Comparison of ENCODE assay signal across 13 cellular contexts in genomic region chr6:251920-252319, GRCh38. TPM values are rescaled to one million over a fixed set of nuclear protein-coding genes. Genes with fewer than 3 reads are reported as not detected.
DNase-seq lines count a peak whose midpoint lies in the region; ATAC-seq and TF ChIP-seq lines count a peak whose summit lies in the region.
"Had no signal": no experiment of that assay in that cellular context is flagged by ENCODE, and none has a peak within 500 bp of the region (broad histone marks: within the 10 kb centered on the region; RNA-seq: fewer than 3 reads in every experiment).

No MANE protein-coding gene starts in this region.

- H3K27ac ChIP-seq in PC-3 (ENCODE audit: low read length) (0 out of 2 replicates have a peak overlapping the region, but pooled peaks have one; percentile 8), Karpas-422 (ENCODE audit: low read length) (no peak overlapping the region)
- H3K27ac ChIP-seq: SK-N-MC had no signal

- no peaks in the 10 kb centered on the region for H3F3A ChIP-seq in PC-3 (ENCODE audit: low read length, unreplicated experiment)

- DNase-seq in GM12865 (ENCODE audit: low read depth) (peak; percentile 79), PC-3 (peak; percentile 73), epithelial cell of esophagus (ENCODE audit: low read depth) (peak; percentile 90), Caco-2 (no peak), Karpas-422 (no peak), glomerular visceral epithelial cell (ENCODE audit: extremely low spot score) (no peak)
- DNase-seq: CD4-positive, alpha-beta T cell; NCI-H1048; NCI-H510A; occipital lobe had no signal

- H3K9me3 ChIP-seq in PC-3 (ENCODE audit: low read length) (no peaks in the 10 kb centered on the region), Caco-2 (no peaks in the 10 kb centered on the region), Karpas-422 (ENCODE audit: low read length) (no peaks in the 10 kb centered on the region)

- POLR2A ChIA-PET in PC-3 (lab: Charles Lee; ENCODE audit: unreplicated experiment) (no interaction called here), Caco-2 (lab: Charles Lee) (no interaction called here)

- H3K27me3 Mint-ChIP-seq in Caco-2 (ENCODE audit: insufficient read depth, unreplicated experiment), result peaks cover 23% of the 10 kb centered on the region
- H3K27me3 Mint-ChIP-seq: CD4-positive, alpha-beta T cell had no signal

- H3K4me3 ChIP-seq in GM12865 (ENCODE audit: low read depth, low read length) (no peak overlapping the region), PC-3 (ENCODE audit: low read length) (no peak overlapping the region), epithelial cell of esophagus (ENCODE audit: low read length) (no peak overlapping the region), Caco-2 (ENCODE audit: low read depth, low read length) (no peak overlapping the region), Karpas-422 (ENCODE audit: low read length) (no peak overlapping the region)
- H3K4me3 ChIP-seq: SK-N-MC had no signal

- TF ChIP-seq CTCF in GM12865 (IDR thresholded peaks at IDR 0.05; ENCODE audit: insufficient read depth, low read depth, low read length, missing control alignments) (no peak), PC-3 (conservative IDR thresholded peaks at IDR 0.05; ENCODE audit: low read depth, low read length) (no peak), epithelial cell of esophagus (IDR thresholded peaks at IDR 0.05; ENCODE audit: insufficient read depth, low read depth, low read length, missing control alignments) (no peak), Caco-2 (IDR thresholded peaks at IDR 0.05; ENCODE audit: insufficient read depth in 1 of 2, low read depth in 1 of 2, low read length in 1 of 2, severe bottlenecking in 1 of 2, unreplicated experiment in 1 of 2) (no peak)

- H3K36me3 ChIP-seq in PC-3 (ENCODE audit: low read depth, low read length) (no peaks in the 10 kb centered on the region), Caco-2 (ENCODE audit: control insufficient read depth, insufficient read depth, low read length) (no peaks in the 10 kb centered on the region), Karpas-422 (ENCODE audit: insufficient read depth, low read length) (no peaks in the 10 kb centered on the region)

- H2AFZ ChIP-seq in PC-3 (ENCODE audit: low read length), result no peak overlapping the region
- H2AFZ ChIP-seq in Karpas-422 (ENCODE audit: low read length), result no peak overlapping the region

- no peaks in the 10 kb centered on the region for H3K27me3 ChIP-seq in PC-3 (ENCODE audit: low read length)
- H3K27me3 ChIP-seq in Caco-2 (replicated peaks; ENCODE audit: control insufficient read depth, insufficient read depth, low read length), result no peaks in the 10 kb centered on the region
- H3K27me3 ChIP-seq in Karpas-422 (ENCODE audit: low read length), result no peaks in the 10 kb centered on the region

- H3K4me3 Mint-ChIP-seq in Caco-2 (ENCODE audit: unreplicated experiment), result no peak overlapping the region

- H3K4me1 ChIP-seq in PC-3 (ENCODE audit: insufficient read depth, low read length) (peaks cover 13% of the 10 kb centered on the region; the same call in 1 of the 2 replicates), Caco-2 (no peaks in the 10 kb centered on the region), Karpas-422 (ENCODE audit: low read length) (peaks cover 6% of the 10 kb centered on the region)

- no peaks in the 10 kb centered on the region for H3K4me1 Mint-ChIP-seq in Caco-2 (ENCODE audit: low read depth, unreplicated experiment)

- H3K9ac ChIP-seq in PC-3 (ENCODE audit: low read length) (no peak overlapping the region), Karpas-422 (ENCODE audit: low read length) (no peak overlapping the region)

- H3K27ac Mint-ChIP-seq in Caco-2 (ENCODE audit: unreplicated experiment), result no peak overlapping the region
- H3K27ac Mint-ChIP-seq: CD4-positive, alpha-beta T cell had no signal

- H3K79me2 ChIP-seq in PC-3 (ENCODE audit: low read length) (no peaks in the 10 kb centered on the region), Karpas-422 (ENCODE audit: low read length) (no peaks in the 10 kb centered on the region)

- BruUV-seq in PC-3 (replicated peaks; lab: Mats Ljungman, UMichigan), result no TSS peak
- BruUV-seq in Caco-2 (replicated peaks; lab: Mats Ljungman, UMichigan), result no TSS peak

- intact Hi-C loops in PC-3 (cut with micrococcal nuclease), result no loop called here
- intact Hi-C loops in Caco-2 (cut with micrococcal nuclease; ENCODE audit: unreplicated experiment), result no loop called here

- H3K9me2 ChIP-seq in PC-3 (replicated peaks; ENCODE audit: low read length), result no peaks in the 10 kb centered on the region
- no peaks in the 10 kb centered on the region for H3K9me2 ChIP-seq in Karpas-422 (replicated peaks; ENCODE audit: insufficient read depth, low read length)

- H3K4me2 ChIP-seq in PC-3 (ENCODE audit: low read length) (peak overlapping the region; percentile 16; the same call in 1 of the 2 replicates), Karpas-422 (ENCODE audit: low read depth, low read length, poor library complexity, severe bottlenecking) (no peak overlapping the region)

- H3K36me3 Mint-ChIP-seq in Caco-2 (ENCODE audit: insufficient read depth, unreplicated experiment), result no peaks in the 10 kb centered on the region

- ATAC-seq in GM21576 (IDR thresholded peaks at IDR 0.05; ENCODE audit: unreplicated experiment), result peak; percentile 53
- peak; percentile 64 for ATAC-seq in PC-3
- ATAC-seq in HG03159 (IDR thresholded peaks at IDR 0.05; ENCODE audit: unreplicated experiment), result no peak

- no peaks in the 10 kb centered on the region for H3K9me3 Mint-ChIP-seq in Caco-2 (ENCODE audit: unreplicated experiment)
- H3K9me3 Mint-ChIP-seq: CD4-positive, alpha-beta T cell had no signal

- H4K20me1 ChIP-seq in PC-3 (ENCODE audit: low read length), result no peaks in the 10 kb centered on the region
- H4K20me1 ChIP-seq in Karpas-422 (ENCODE audit: insufficient read depth, low read depth, low read length), result no peaks in the 10 kb centered on the region

- CTCF ChIA-PET in PC-3 (lab: Charles Lee) (no interaction called here), Caco-2 (lab: Charles Lee) (no interaction called here)

RNA-seq across cellular contexts. Expression of gene DUSP22, which starts 40.4 kb away (rescaled TPM):
- 26.3 and 37.8 TPM in 2 replicates for total RNA-seq in PC-3 (2014; rRNA removed)
- total RNA-seq in Caco-2 (2022), result 17.5 and 18.6 TPM in 2 replicates
- total RNA-seq in Karpas-422 (2014; rRNA removed; shearing (Covaris generic); ENCODE audit: low replicate concordance), result 13.2 and 15.7 TPM in 2 replicates

Comparison
In these comparisons a context has a peak if more than half of its experiments do, and no peak if none do; other contexts are left out.
1. DNase-seq: peak in GM12865 (single experiment), PC-3 (single experiment) and epithelial cell of esophagus (single experiment); none in Caco-2 (0 of 2), Karpas-422 (single experiment) and glomerular visceral epithelial cell (single experiment).